9 cellular contexts compared by ENCODE assay signal in genomic region chrX:10618911-10619310, GRCh38. TPM values are rescaled to one million over a fixed set of nuclear protein-coding genes. Genes with fewer than 3 reads are reported as not detected.
A peak's percentile ranks its signal among the peaks of the same experiment; 100 is the strongest.
DNase-seq lines count a peak whose midpoint lies in the region; ATAC-seq and TF ChIP-seq lines count a peak whose summit lies in the region.
"Had no signal": no experiment of that assay in that cellular context is flagged by ENCODE, and none has a peak within 500 bp of the region (broad histone marks: within the 10 kb centered on the region; RNA-seq: fewer than 3 reads in every experiment).

No MANE protein-coding gene starts in this region.

- ATAC-seq in upper lobe of left lung (ENCODE audit: low FRiP score in 2 of 2) (peak; percentile 15 to 31), GM18505 (IDR thresholded peaks at IDR 0.05; ENCODE audit: unreplicated experiment) (no peak)
- ATAC-seq: activated naive CD4-positive, alpha-beta T cell treated with anti-CD3 and anti-CD28 coated beads, Interleukin-2, amount 50 U/mL, for 72 hours had no signal

- H3K9ac ChIP-seq in endocrine pancreas (ENCODE audit: control insufficient read depth, insufficient read depth, low read length), result no peak overlapping the region
- peak overlapping the region in 1 of 2 donors; percentile 13 for H3K9ac ChIP-seq in mucosa of rectum (ENCODE audit: low read depth in 1 of 2, low read length in 2 of 2)

- H3K27me3 ChIP-seq in endocrine pancreas (ENCODE audit: control insufficient read depth, insufficient read depth, low read length), result no peaks in the 10 kb centered on the region
- H3K27me3 ChIP-seq in mucosa of rectum (ENCODE audit: control insufficient read depth in 2 of 2, insufficient read depth in 2 of 2, low read length in 2 of 2), result peaks cover 6 to 10% of the 10 kb centered on the region in 2 donors
- H3K27me3 ChIP-seq in upper lobe of left lung, result peaks cover 0 to 7% (median 0%) of the 10 kb centered on the region in 4 donors

- WGBS in upper lobe of left lung, 2 donors, result 0 to 31% methylated on average over 5 to 11 of the region's 11 CpGs

- H3K36me3 ChIP-seq in endocrine pancreas (ENCODE audit: control insufficient read depth, insufficient read depth, low read length), result no peaks in the 10 kb centered on the region
- H3K36me3 ChIP-seq in mucosa of rectum (ENCODE audit: control insufficient read depth in 2 of 2, insufficient read depth in 2 of 2, low read length in 2 of 2), result no peaks in the 10 kb centered on the region
- H3K36me3 ChIP-seq in upper lobe of left lung, result no peaks in the 10 kb centered on the region

- H3K27ac ChIP-seq in mucosa of rectum (ENCODE audit: low read depth in 2 of 2, low read length in 2 of 2) (peak overlapping the region; percentile 53 to 64), upper lobe of left lung (peak overlapping the region in 3 of 4 donors; percentile 78 to 81 (median 79))

- TF ChIP-seq CTCF in upper lobe of left lung (IDR thresholded peaks at IDR 0.05), result no peak

- DNase-seq in NCI-H748 (lab: John Stamatoyannopoulos, UW; ENCODE audit: unreplicated experiment) (peak; percentile 38), NCI-H748 treated with DMSO at 0.1 percent for 48 hours (lab: John Stamatoyannopoulos, UW) (no peak), upper lobe of left lung (no peak), GOT3 (lab: John Stamatoyannopoulos, UW) (no peak)
- DNase-seq in activated naive CD4-positive, alpha-beta T cell treated with anti-CD3 and anti-CD28 coated beads, Interleukin-2, amount 50 U/mL, for 16 hours, result no peak

- H3K9me3 ChIP-seq in endocrine pancreas (ENCODE audit: control insufficient read depth, low read length) (no peaks in the 10 kb centered on the region), mucosa of rectum (ENCODE audit: control insufficient read depth in 2 of 2, low read length in 2 of 2) (no peaks in the 10 kb centered on the region), upper lobe of left lung (no peaks in the 10 kb centered on the region)

- TF ChIP-seq POLR2A in upper lobe of left lung (IDR thresholded peaks at IDR 0.05), result no peak
- no peak for TF ChIP-seq POLR2A in GM18505 (IDR thresholded peaks at IDR 0.05; ENCODE audit: borderline replicate concordance, extremely low read depth, insufficient read depth, insufficient read length)

- H3K4me1 ChIP-seq in endocrine pancreas (ENCODE audit: control insufficient read depth, insufficient read depth, low read length) (no peaks in the 10 kb centered on the region), mucosa of rectum (ENCODE audit: control insufficient read depth in 2 of 2, insufficient read depth in 2 of 2, low read length in 2 of 2) (peaks cover 12 to 13% of the 10 kb centered on the region in 2 donors), upper lobe of left lung (no peaks in the 10 kb centered on the region)

- H3K4me3 ChIP-seq in endocrine pancreas (ENCODE audit: control insufficient read depth, insufficient read depth, low read length) (peak overlapping the region; percentile 69), mucosa of rectum (ENCODE audit: low read length in 2 of 2) (peak overlapping the region; percentile 67 to 78), upper lobe of left lung (peak overlapping the region in 3 of 4 donors; percentile 46 to 60 (median 58))

- no peak for TF ChIP-seq EP300 in upper lobe of left lung (IDR thresholded peaks at IDR 0.05)

RNA-seq across cellular contexts. Expression of gene MID1, which starts 1.5 kb away (rescaled TPM):
- 10 to 100 TPM; 17.2 to 36.7 (median 25.6) TPM for total RNA-seq in upper lobe of left lung
